In the genomic region with DNA sequence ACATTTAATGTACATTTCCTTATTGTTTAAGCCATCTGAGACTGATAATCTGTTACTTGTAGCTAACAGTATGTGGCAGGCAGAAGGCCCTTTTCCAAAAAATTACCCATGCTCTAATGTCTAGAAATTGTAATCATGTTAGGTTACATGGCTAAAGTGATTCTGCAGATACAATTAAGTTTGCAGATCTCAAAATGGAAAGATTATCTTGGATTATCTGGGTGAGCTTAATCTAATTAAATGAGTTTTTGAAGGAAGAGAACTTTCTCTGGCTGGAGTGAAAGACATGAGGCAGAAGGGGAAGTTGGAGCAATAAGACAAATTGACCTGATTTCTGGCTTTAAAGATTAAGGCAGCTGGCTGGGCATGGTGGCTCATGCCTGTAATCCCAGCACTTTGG, we compare ENCODE assay signal across 11 cellular contexts.
DNase-seq lines count a peak whose midpoint lies in the region; ATAC-seq and TF ChIP-seq lines count a peak whose summit lies in the region.
"Had no signal": no experiment of that assay in that cellular context is flagged by ENCODE, and none has a peak within 500 bp of the region (broad histone marks: within the 10 kb centered on the region; RNA-seq: fewer than 3 reads in every experiment).

No MANE protein-coding gene starts in this region.

- no TSS peak for BruUV-seq in Calu3 (replicated peaks; lab: Mats Ljungman, UMichigan)

- no peaks in the 10 kb centered on the region for H3F3A ChIP-seq in neural progenitor cell (ENCODE audit: low read depth)

- H3K27ac Mint-ChIP-seq in Calu3 (ENCODE audit: unreplicated experiment): peak overlapping the region; percentile 79
- H3K27ac Mint-ChIP-seq in activated T-helper 1 cell treated with anti-CD3 and anti-CD28 coated beads, Interleukin-12 subunit alpha, Interleukin-12 subunit beta, Interleukin-2, Interleukin-4 antibody, amounts not matched to agents 30 ng/mL and 10 ng/mL and 1 ng/mL, durations not matched to agents 14 hours and 24 hours and 36 hours: peak overlapping the region; percentile 96
- peak overlapping the region; percentile 61 for H3K27ac Mint-ChIP-seq in neural progenitor cell
- H3K27ac Mint-ChIP-seq in T-cell: peak overlapping the region in 1 of 2 donors; percentile 1

- in situ Hi-C loops in KBM-7 (cut with MboI; ENCODE audit: low pct_unique_long_range_greater_than_20kb, low sequenced_read_pairs): no loop called here

- H3K4me1 Mint-ChIP-seq in Calu3 (ENCODE audit: low read depth, unreplicated experiment) (peaks cover 46% of the 10 kb centered on the region), neural progenitor cell (peaks cover 8% of the 10 kb centered on the region), T-cell (peaks cover 0 to 32% (median 32%) of the 10 kb centered on the region in 3 donors)
- H3K4me1 Mint-ChIP-seq in activated T-helper 1 cell treated with anti-CD3 and anti-CD28 coated beads, Interleukin-12 subunit alpha, Interleukin-12 subunit beta, Interleukin-2, Interleukin-4 antibody, amounts not matched to agents 30 ng/mL and 10 ng/mL and 1 ng/mL, durations not matched to agents 14 hours and 24 hours and 36 hours (ENCODE audit: low read depth): peaks cover 64% of the 10 kb centered on the region

- no peak overlapping the region for H3K9ac ChIP-seq in neural progenitor cell

- no peaks in the 10 kb centered on the region for H4K20me1 ChIP-seq in neural progenitor cell (ENCODE audit: low read depth)

- intact Hi-C loops in Calu3 (cut with micrococcal nuclease; ENCODE audit: unreplicated experiment): loop anchor here (2.0 kb wide), 1 partner anchor 75 kb away; no protein-coding TSS in a partner anchor
- intact Hi-C loops in activated T-helper 1 cell treated with anti-CD3 and anti-CD28 coated beads, Interleukin-12 subunit alpha, Interleukin-12 subunit beta, Interleukin-2, Interleukin-4 antibody, amounts not matched to agents 30 ng/mL and 10 ng/mL and 1 ng/mL, durations not matched to agents 14 hours and 24 hours and 36 hours (cut with micrococcal nuclease): loop anchor here (10.0 kb wide), 1 partner anchor 567 kb away; no protein-coding TSS in a partner anchor
- intact Hi-C loops in cardiac septum (cut with DNase I): no loop called here

- H2AFZ ChIP-seq in neural progenitor cell (replicated peaks): no peak overlapping the region
- H2AFZ ChIP-seq: GM23338 had no signal

- TF ChIP-seq CTCF in Calu3 (IDR thresholded peaks at IDR 0.05; ENCODE audit: unreplicated experiment) (no peak), neural progenitor cell (IDR thresholded peaks at IDR 0.05) (no peak)

- POLR2A ChIA-PET in T-cell (lab: Charles Lee): no interaction called here

- H3K36me3 ChIP-seq in neural progenitor cell: peaks cover 3% of the 10 kb centered on the region

- H3K9me3 Mint-ChIP-seq in Calu3 (ENCODE audit: low read depth, unreplicated experiment) (peaks cover 4% of the 10 kb centered on the region), neural progenitor cell (peaks cover 7% of the 10 kb centered on the region), T-cell (peaks cover 5 to 10% (median 6%) of the 10 kb centered on the region in 3 donors)
- peaks cover 12% of the 10 kb centered on the region for H3K9me3 Mint-ChIP-seq in activated T-helper 1 cell treated with anti-CD3 and anti-CD28 coated beads, Interleukin-12 subunit alpha, Interleukin-12 subunit beta, Interleukin-2, Interleukin-4 antibody, amounts not matched to agents 30 ng/mL and 10 ng/mL and 1 ng/mL, durations not matched to agents 14 hours and 24 hours and 36 hours

- no peak overlapping the region for H3K4me2 ChIP-seq in neural progenitor cell
- H3K4me2 ChIP-seq: GM23338 had no signal

- no peak overlapping the region for H3K27ac ChIP-seq in neural progenitor cell
- H3K27ac ChIP-seq: C4-2B had no signal

- H3K4me3 ChIP-seq in neural progenitor cell: no peak overlapping the region
- H3K4me3 ChIP-seq: GM23338 had no signal

- CTCF ChIA-PET in Calu3 (lab: Charles Lee): interaction anchor here (0.6 kb wide), 1 partner anchor 15 kb away, joined by 3 read pairs; no protein-coding TSS in a partner anchor
- CTCF ChIA-PET in T-cell (lab: Charles Lee): interaction anchor here in 1 of 2 donors (0.7 kb wide), 1 partner anchor 75 kb away, joined by 3 read pairs; no protein-coding TSS in a partner anchor

- H3K79me2 ChIP-seq in neural progenitor cell (ENCODE audit: low read depth): no peaks in the 10 kb centered on the region

- H3K4me3 Mint-ChIP-seq in Calu3 (ENCODE audit: low read depth, unreplicated experiment): no peak overlapping the region
- H3K4me3 Mint-ChIP-seq in activated T-helper 1 cell treated with anti-CD3 and anti-CD28 coated beads, Interleukin-12 subunit alpha, Interleukin-12 subunit beta, Interleukin-2, Interleukin-4 antibody, amounts not matched to agents 30 ng/mL and 10 ng/mL and 1 ng/mL, durations not matched to agents 14 hours and 24 hours and 36 hours: peak overlapping the region; percentile 55
- no peak overlapping the region for H3K4me3 Mint-ChIP-seq in neural progenitor cell
- H3K4me3 Mint-ChIP-seq in T-cell: no peak overlapping the region
- H3K4me3 Mint-ChIP-seq: GM23338 had no signal

- H3K36me3 Mint-ChIP-seq in Calu3 (ENCODE audit: insufficient read depth, unreplicated experiment) (peaks cover 12% of the 10 kb centered on the region), neural progenitor cell (peaks cover 3% of the 10 kb centered on the region), T-cell (peaks cover 32% of the 10 kb centered on the region)
- H3K36me3 Mint-ChIP-seq in activated T-helper 1 cell treated with anti-CD3 and anti-CD28 coated beads, Interleukin-12 subunit alpha, Interleukin-12 subunit beta, Interleukin-2, Interleukin-4 antibody, amounts not matched to agents 30 ng/mL and 10 ng/mL and 1 ng/mL, durations not matched to agents 14 hours and 24 hours and 36 hours (ENCODE audit: low read depth): peaks cover 38% of the 10 kb centered on the region

- H3K27me3 Mint-ChIP-seq in Calu3 (ENCODE audit: unreplicated experiment) (no peaks in the 10 kb centered on the region), neural progenitor cell (ENCODE audit: insufficient read depth, low read depth) (no peaks in the 10 kb centered on the region), T-cell (no peaks in the 10 kb centered on the region)
- no peaks in the 10 kb centered on the region for H3K27me3 Mint-ChIP-seq in activated T-helper 1 cell treated with anti-CD3 and anti-CD28 coated beads, Interleukin-12 subunit alpha, Interleukin-12 subunit beta, Interleukin-2, Interleukin-4 antibody, amounts not matched to agents 30 ng/mL and 10 ng/mL and 1 ng/mL, durations not matched to agents 14 hours and 24 hours and 36 hours (ENCODE audit: insufficient read depth)

- H3K4me1 ChIP-seq in neural progenitor cell: no peaks in the 10 kb centered on the region

- no peak for DNase-seq in Calu3
- peak; percentile 10 for DNase-seq in KBM-7
- no peak for DNase-seq in activated T-helper 1 cell treated with anti-CD3 and anti-CD28 coated beads, Interleukin-12 subunit alpha, Interleukin-12 subunit beta, Interleukin-2, Interleukin-4 antibody, amounts not matched to agents 30 ng/mL and 10 ng/mL and 1 ng/mL, durations not matched to agents 14 hours and 24 hours and 36 hours (ENCODE audit: low spot score)
- no peak for DNase-seq in neural progenitor cell (ENCODE audit: low spot score)
- DNase-seq in T-cell: no peak
- no peak for DNase-seq in cardiac septum (ENCODE audit: low spot score)
- DNase-seq in DMS114 treated with DMSO at 0.1 percent for 48 hours (lab: John Stamatoyannopoulos, UW; ENCODE audit: unreplicated experiment): no peak
- DNase-seq: NCI-H2227 treated with DMSO at 0.1 percent for 48 hours had no signal

- ATAC-seq in T-cell (replicated peaks in 1 of 4): no peak
- no peak for ATAC-seq in activated CD4-positive, CD25-positive, alpha-beta regulatory T cell treated with anti-CD3 and anti-CD28 coated beads, Interleukin-2, amount 50 U/mL, for 24 hours
- ATAC-seq: GM23338 had no signal

- no peaks in the 10 kb centered on the region for H3K9me3 ChIP-seq in neural progenitor cell (ENCODE audit: low read depth)

- no peaks in the 10 kb centered on the region for H3K27me3 ChIP-seq in neural progenitor cell
